Comparison of ENCODE assay signal across 9 cellular contexts in genomic region chr2:96764253-96764637, GRCh38. TPM values are rescaled to one million over a fixed set of nuclear protein-coding genes. Genes with fewer than 3 reads are reported as not detected.
A peak's percentile ranks its signal among the peaks of the same experiment; 100 is the strongest.
DNase-seq lines count a peak whose midpoint lies in the region; ATAC-seq, FAIRE-seq and TF ChIP-seq lines count a peak whose summit lies in the region.
"Had no signal": no experiment of that assay in that cellular context is flagged by ENCODE, and none has a peak within 500 bp of the region (broad histone marks: within the 10 kb centered on the region; RNA-seq: fewer than 3 reads in every experiment).

No MANE protein-coding gene starts in this region.

- H3K79me2 ChIP-seq in HepG2 (ENCODE audit: insufficient read depth, low read length): peaks cover 25% of the 10 kb centered on the region

- no peak for FAIRE-seq in HepG2 (lab: Jason Lieb, UNC)
- no peak for FAIRE-seq in RCC 7860 (lab: Jason Lieb, UNC)
- FAIRE-seq: colon had no signal

- in situ Hi-C loops in HepG2 (cut with HindIII; ENCODE audit: extremely low pct_ligation_motif_present, low pct_unique_long_range_greater_than_20kb): no loop called here

- H3K4me1 ChIP-seq in HepG2 (ENCODE audit: insufficient read depth, low read length): peaks cover 82% of the 10 kb centered on the region
- H3K4me1 ChIP-seq in right lobe of liver: peaks cover 0 to 52% (median 12%) of the 10 kb centered on the region in 4 donors
- H3K4me1 ChIP-seq in stomach: peaks cover 42 to 85% (median 77%) of the 10 kb centered on the region in 4 donors

- H3K9ac ChIP-seq in HepG2 (ENCODE audit: insufficient read depth, low read depth, low read length): peak overlapping the region; percentile 43; the same call in 1 of the 2 replicates

- no peak for TF ChIP-seq EP300 in HepG2 (IDR thresholded peaks at IDR 0.05; ENCODE audit: low read depth in 2 of 2, low read length in 2 of 2)
- no peak for TF ChIP-seq EP300 in HepG2 (CRISPR knock-in tag; IDR thresholded peaks at IDR 0.05; ENCODE audit: borderline replicate concordance)
- no peak for TF ChIP-seq EP300 in stomach (IDR thresholded peaks at IDR 0.05)

- TF ChIP-seq RAD21 in HepG2 (CRISPR knock-in tag; IDR thresholded peaks at IDR 0.05): no peak

- TF ChIP-seq CTCF in HepG2 (CRISPR knock-in tag; IDR thresholded peaks at IDR 0.05): no peak
- TF ChIP-seq CTCF in right lobe of liver (IDR thresholded peaks at IDR 0.05): no peak
- TF ChIP-seq CTCF in stomach (IDR thresholded peaks at IDR 0.05): no peak

- peaks cover 48% of the 10 kb centered on the region for H3K4me1 Mint-ChIP-seq in T-helper 17 cell

- no peaks in the 10 kb centered on the region for H3K27me3 Mint-ChIP-seq in T-helper 17 cell

- H3K27ac Mint-ChIP-seq in T-helper 17 cell: no peak overlapping the region

- CTCF ChIA-PET in HepG2 (lab: Yijun Ruan, JAX; ENCODE audit: low intra/inter-chr PET ratio, low total read pairs): interaction anchor here (1.4 kb wide), 1 partner anchor 37 kb away, joined by 3 read pairs; no protein-coding TSS in a partner anchor

- H3K27ac ChIP-seq in HepG2 (ENCODE audit: extremely low read length, insufficient read depth, low read length): peak overlapping the region; percentile 17
- no peak overlapping the region for H3K27ac ChIP-seq in right lobe of liver
- peak overlapping the region; percentile 8 to 72 (median 62) for H3K27ac ChIP-seq in stomach

- intact Hi-C loops in HepG2 (cut with micrococcal nuclease; ENCODE audit: unreplicated experiment) (loop anchor here (1.0 to 10.0 kb wide), 6 partner anchors 36 to 227 kb away; partner anchors contain the start of genes ARID5A and CNNM3), right lobe of liver (cut with DNase I) (no loop called here), stomach (cut with DNase I; ENCODE audit: low total_unique reads) (no loop called here)

- TF ChIP-seq POLR2A in HepG2 (IDR thresholded peaks at IDR 0.05; ENCODE audit: insufficient read depth in 1 of 2, low read depth in 2 of 2, low read length in 2 of 2) (no peak), right lobe of liver (IDR thresholded peaks at IDR 0.05) (no peak), stomach (IDR thresholded peaks at IDR 0.05) (no peak)

- no peaks in the 10 kb centered on the region; a peak in 1 of 5 replicates for H3K36me3 ChIP-seq in HepG2 (replicated peaks in 1 of 2; ENCODE audit: control insufficient read depth in 1 of 2, insufficient read depth in 2 of 2, low read length in 2 of 2)
- H3K36me3 ChIP-seq in right lobe of liver: no peaks in the 10 kb centered on the region
- peaks cover 0 to 4% (median 0%) of the 10 kb centered on the region in 4 donors for H3K36me3 ChIP-seq in stomach

- no peak overlapping the region for H2AFZ ChIP-seq in HepG2 (ENCODE audit: low read length)

- H4K20me1 ChIP-seq in HepG2 (ENCODE audit: insufficient read depth, low read length): no peaks in the 10 kb centered on the region; the same call in 1 of the 2 replicates

- POLR2A ChIA-PET in HepG2 (lab: Yijun Ruan, JAX): interaction anchor here (1.2 to 2.6 kb wide), 3 partner anchors 26 to 52 kb away, joined by 3 to 14 read pairs (median 5); partner anchors contain the start of gene CNNM3

- BruUV-seq in HepG2 (replicated peaks; lab: Mats Ljungman, UMichigan): no TSS peak

- no peaks in the 10 kb centered on the region for H3K36me3 Mint-ChIP-seq in T-helper 17 cell (ENCODE audit: low read depth)

- H3K27me3 ChIP-seq in HepG2 (ENCODE audit: control insufficient read depth in 1 of 2, insufficient read depth in 2 of 2, low read length in 2 of 2) (peaks cover 0 to 3% of the 10 kb centered on the region in 2 experiments; a peak in 1 of 5 replicates), right lobe of liver (no peaks in the 10 kb centered on the region), stomach (no peaks in the 10 kb centered on the region)

- H3K4me3 ChIP-seq in HepG2 (replicated peaks in 1 of 3; ENCODE audit: insufficient read depth in 1 of 3, low read depth in 2 of 3, low read length in 3 of 3) (peak overlapping the region; percentile 59 to 94 (median 77)), right lobe of liver (no peak overlapping the region), iPS-18c (ENCODE audit: insufficient read depth, low read depth, low read length) (peak overlapping the region; percentile 72; the same call in 1 of the 2 replicates), stomach (peak overlapping the region; percentile 60 to 77 (median 71))

- WGBS in HepG2 (ENCODE audit: low lambda C conversion rate): 66% methylated on average over 7 of the region's 8 CpGs
- 74% methylated on average over 6 of the region's 8 CpGs for WGBS in right lobe of liver (ENCODE audit: insufficient coverage, low coverage, low lambda C conversion rate, missing lambda C conversion rate)
- 26 to 37% (median 32%) methylated on average over 8 of the region's 8 CpGs for WGBS in stomach, 5 donors

- DNase-seq in HepG2 (ENCODE audit: low spot score) (no peak), right lobe of liver (no peak), T-helper 17 cell (no peak), stomach (peak; percentile 34), RCC 7860 (ENCODE audit: low spot score) (no peak)

- peak; percentile 34 for ATAC-seq in HepG2
- no peak for ATAC-seq in right lobe of liver
- no peak for ATAC-seq in T-helper 17 cell
- no peak for ATAC-seq in GM18861 (IDR thresholded peaks at IDR 0.05; ENCODE audit: unreplicated experiment)
- ATAC-seq in HG03045 (IDR thresholded peaks at IDR 0.05; ENCODE audit: unreplicated experiment): no peak

- peak overlapping the region; percentile 100 for H3K4me2 ChIP-seq in HepG2 (ENCODE audit: low read depth, low read length)

- no peaks in the 10 kb centered on the region for H3K9me3 ChIP-seq in HepG2 (ENCODE audit: low read length)
- no peaks in the 10 kb centered on the region for H3K9me3 ChIP-seq in right lobe of liver
- H3K9me3 ChIP-seq in T-helper 17 cell (ENCODE audit: control insufficient read depth, low read length, poor library complexity, severe bottlenecking): no peaks in the 10 kb centered on the region
- H3K9me3 ChIP-seq in iPS-18c (ENCODE audit: control insufficient read depth, insufficient read depth, low read length): no peaks in the 10 kb centered on the region
- no peaks in the 10 kb centered on the region for H3K9me3 ChIP-seq in stomach

- H3K4me3 Mint-ChIP-seq in T-helper 17 cell: peak overlapping the region; percentile 58

RNA-seq across cellular contexts. Expression of gene CNNM4, which starts 3.5 kb away (rescaled TPM):
- total RNA-seq in HepG2 (2016; rRNA removed; fragmentation: Illumina TruSeq; extraction: Trizol) (3.0 and 5.9 TPM in 2 replicates), right lobe of liver (1 to 10 TPM; 2.3 to 4.9 (median 3.7) TPM), T-helper 17 cell (1 to 10 TPM; 6.4 to 8.1 TPM), stomach (10 to 100 TPM in 1 of 5 donors, 1 to 10 TPM in 4; 1.2 to 26.6 (median 5.1) TPM)
- 1.1 and 2.4 TPM in 2 replicates for total RNA-seq in HepG2 (2016; cell fraction: cytosol; rRNA removed; fragmentation: Illumina TruSeq; extraction: Trizol; ENCODE audit: low read depth)
- total RNA-seq in HepG2 (2016; cell fraction: insoluble cytoplasmic fraction; rRNA removed; fragmentation: Illumina TruSeq; extraction: Trizol): 2.3 and 6.5 TPM in 2 replicates
- total RNA-seq in HepG2 (2016; cell fraction: membrane; rRNA removed; fragmentation: Illumina TruSeq; extraction: Trizol): 2.0 and 2.2 TPM in 2 replicates
- 6.5 and 8.1 TPM in 2 replicates for total RNA-seq in HepG2 (2016; cell fraction: nucleus; rRNA removed; fragmentation: Illumina TruSeq; extraction: Trizol)
- polyA plus RNA-seq in HepG2 (2011; rRNA removed) (8.4 and 9.8 TPM in 2 replicates), stomach (1 to 10 TPM; 1.4 to 2.8 (median 2.1) TPM)
- polyA plus RNA-seq in HepG2 (2011; cell fraction: cytosol; rRNA removed): 8.0 and 8.1 TPM in 2 replicates
- 9.1 and 9.4 TPM in 2 replicates for polyA plus RNA-seq in HepG2 (2011; cell fraction: nucleus; rRNA removed)
- 7.9 and 10.3 TPM in 2 replicates for polyA plus RNA-seq in HepG2 (2012)
- 0.29 and 0.40 TPM in 2 replicates for polyA plus RNA-seq in HepG2 (2016; cell fraction: cytosol; fragmentation: Illumina TruSeq; extraction: Trizol; ENCODE audit: low read depth)
- polyA plus RNA-seq in HepG2 (2016; cell fraction: insoluble cytoplasmic fraction; fragmentation: Illumina TruSeq; extraction: Trizol; ENCODE audit: low read depth): 2.5 and 3.5 TPM in 2 replicates
- polyA plus RNA-seq in HepG2 (2016; cell fraction: membrane; fragmentation: Illumina TruSeq; extraction: Trizol; ENCODE audit: low read depth): 0.74 and 1.2 TPM in 2 replicates
- polyA plus RNA-seq in HepG2 (2016; cell fraction: nucleus; fragmentation: Illumina TruSeq; extraction: Trizol; ENCODE audit: insufficient read depth, low read depth): 11.8 and 13.7 TPM in 2 replicates
- polyA minus RNA-seq in HepG2 (2011; rRNA and poly(A)+ RNA removed; ENCODE audit: low replicate concordance): 13.7 and 29.0 TPM in 2 replicates
- 9.9 and 11.2 TPM in 2 replicates for polyA minus RNA-seq in HepG2 (2011; cell fraction: cytosol; rRNA and poly(A)+ RNA removed)
- 5.8 and 8.3 TPM in 2 replicates for polyA minus RNA-seq in HepG2 (2011; cell fraction: nucleus; rRNA and poly(A)+ RNA removed)

RNA-seq across cellular contexts. Expression of gene LMAN2L, which starts 24.4 kb away (rescaled TPM):
- 27.7 and 57.9 TPM in 2 replicates for total RNA-seq in HepG2 (2016; rRNA removed; fragmentation: Illumina TruSeq; extraction: Trizol)
- 5.3 and 5.5 TPM in 2 replicates for total RNA-seq in HepG2 (2016; cell fraction: cytosol; rRNA removed; fragmentation: Illumina TruSeq; extraction: Trizol; ENCODE audit: low read depth)
- 29.7 and 60.7 TPM in 2 replicates for total RNA-seq in HepG2 (2016; cell fraction: insoluble cytoplasmic fraction; rRNA removed; fragmentation: Illumina TruSeq; extraction: Trizol)
- 15.8 and 16.4 TPM in 2 replicates for total RNA-seq in HepG2 (2016; cell fraction: membrane; rRNA removed; fragmentation: Illumina TruSeq; extraction: Trizol)
- 44.6 and 50.0 TPM in 2 replicates for total RNA-seq in HepG2 (2016; cell fraction: nucleus; rRNA removed; fragmentation: Illumina TruSeq; extraction: Trizol)
- 35.5 and 39.1 TPM in 2 replicates for polyA plus RNA-seq in HepG2 (2011; rRNA removed)
- 35.1 and 42.4 TPM in 2 replicates for polyA plus RNA-seq in HepG2 (2011; cell fraction: cytosol; rRNA removed)
- polyA plus RNA-seq in HepG2 (2011; cell fraction: nucleus; rRNA removed): 15.9 and 18.6 TPM in 2 replicates
- 26.8 and 32.8 TPM in 2 replicates for polyA plus RNA-seq in HepG2 (2012)
- polyA plus RNA-seq in HepG2 (2016; cell fraction: cytosol; fragmentation: Illumina TruSeq; extraction: Trizol; ENCODE audit: low read depth): 4.4 and 4.8 TPM in 2 replicates
- 22.3 and 26.0 TPM in 2 replicates for polyA plus RNA-seq in HepG2 (2016; cell fraction: insoluble cytoplasmic fraction; fragmentation: Illumina TruSeq; extraction: Trizol; ENCODE audit: low read depth)
- polyA plus RNA-seq in HepG2 (2016; cell fraction: membrane; fragmentation: Illumina TruSeq; extraction: Trizol; ENCODE audit: low read depth): 8.6 and 9.7 TPM in 2 replicates
- polyA plus RNA-seq in HepG2 (2016; cell fraction: nucleus; fragmentation: Illumina TruSeq; extraction: Trizol; ENCODE audit: insufficient read depth, low read depth): 59.0 and 65.6 TPM in 2 replicates
- polyA minus RNA-seq in HepG2 (2011; rRNA and poly(A)+ RNA removed; ENCODE audit: low replicate concordance): 29.8 and 46.9 TPM in 2 replicates
- 15.0 and 15.6 TPM in 2 replicates for polyA minus RNA-seq in HepG2 (2011; cell fraction: cytosol; rRNA and poly(A)+ RNA removed)
- 17.9 and 20.5 TPM in 2 replicates for polyA minus RNA-seq in HepG2 (2011; cell fraction: nucleus; rRNA and poly(A)+ RNA removed)
- total RNA-seq in right lobe of liver: 10 to 100 TPM in 3 of 6 experiments, 1 to 10 TPM in 3; 5.5 to 17.8 (median 11.3) TPM
- 1 to 10 TPM; 3.6 to 7.1 TPM for total RNA-seq in T-helper 17 cell
- 10 to 100 TPM in 2 of 5 donors, 1 to 10 TPM in 3; 1.4 to 17.1 (median 7.0) TPM for total RNA-seq in stomach
- 10 to 100 TPM in 1 of 3 donors, 1 to 10 TPM in 2; 1.4 to 11.4 (median 4.7) TPM for polyA plus RNA-seq in stomach

RNA-seq across cellular contexts. Expression of gene CNNM3, which starts 51.8 kb away (rescaled TPM):
- total RNA-seq in HepG2 (2016; rRNA removed; fragmentation: Illumina TruSeq; extraction: Trizol) (8.4 and 21.2 TPM in 2 replicates), right lobe of liver (10 to 100 TPM; 11.5 to 37.6 (median 21.6) TPM), T-helper 17 cell (10 to 100 TPM; 30.8 to 39.5 TPM), stomach (100 to 1,000 TPM in 1 of 5 donors, 10 to 100 TPM in 3, 1 to 10 TPM in 1; 6.2 to 107 (median 23.3) TPM)
- total RNA-seq in HepG2 (2016; cell fraction: cytosol; rRNA removed; fragmentation: Illumina TruSeq; extraction: Trizol; ENCODE audit: low read depth): 5.5 and 5.9 TPM in 2 replicates
- total RNA-seq in HepG2 (2016; cell fraction: insoluble cytoplasmic fraction; rRNA removed; fragmentation: Illumina TruSeq; extraction: Trizol): 6.5 and 21.5 TPM in 2 replicates
- 8.5 and 9.2 TPM in 2 replicates for total RNA-seq in HepG2 (2016; cell fraction: membrane; rRNA removed; fragmentation: Illumina TruSeq; extraction: Trizol)
- 22.7 and 27.7 TPM in 2 replicates for total RNA-seq in HepG2 (2016; cell fraction: nucleus; rRNA removed; fragmentation: Illumina TruSeq; extraction: Trizol)
- polyA plus RNA-seq in HepG2 (2011; rRNA removed) (27.9 and 43.4 TPM in 2 replicates), stomach (1 to 10 TPM; 4.6 to 8.4 (median 6.3) TPM)
- polyA plus RNA-seq in HepG2 (2011; cell fraction: cytosol; rRNA removed): 24.2 and 26.5 TPM in 2 replicates
- polyA plus RNA-seq in HepG2 (2011; cell fraction: nucleus; rRNA removed): 68.4 and 71.2 TPM in 2 replicates
- 35.8 and 38.5 TPM in 2 replicates for polyA plus RNA-seq in HepG2 (2012)
- 4.3 and 4.5 TPM in 2 replicates for polyA plus RNA-seq in HepG2 (2016; cell fraction: cytosol; fragmentation: Illumina TruSeq; extraction: Trizol; ENCODE audit: low read depth)
- 11.7 and 14.4 TPM in 2 replicates for polyA plus RNA-seq in HepG2 (2016; cell fraction: insoluble cytoplasmic fraction; fragmentation: Illumina TruSeq; extraction: Trizol; ENCODE audit: low read depth)
- polyA plus RNA-seq in HepG2 (2016; cell fraction: membrane; fragmentation: Illumina TruSeq; extraction: Trizol; ENCODE audit: low read depth): 10.0 and 11.0 TPM in 2 replicates
- 48.6 and 52.0 TPM in 2 replicates for polyA plus RNA-seq in HepG2 (2016; cell fraction: nucleus; fragmentation: Illumina TruSeq; extraction: Trizol; ENCODE audit: insufficient read depth, low read depth)
- 49.9 and 152 TPM in 2 replicates for polyA minus RNA-seq in HepG2 (2011; rRNA and poly(A)+ RNA removed; ENCODE audit: low replicate concordance)
- polyA minus RNA-seq in HepG2 (2011; cell fraction: cytosol; rRNA and poly(A)+ RNA removed): 50.4 and 69.9 TPM in 2 replicates
- 56.1 and 70.2 TPM in 2 replicates for polyA minus RNA-seq in HepG2 (2011; cell fraction: nucleus; rRNA and poly(A)+ RNA removed)

Comparison
In these comparisons a context has a peak if more than half of its experiments do, and no peak if none do; other contexts are left out.
1. H3K27ac ChIP-seq: peak in HepG2 (single experiment) and stomach (5 of 5); none in right lobe of liver (0 of 3).
2. H3K4me3 ChIP-seq: peak in HepG2 (3 of 3), iPS-18c (single experiment) and stomach (4 of 4); none in right lobe of liver (0 of 3).